ENCODE assay signal across 1 cellular context in the genomic region with DNA sequence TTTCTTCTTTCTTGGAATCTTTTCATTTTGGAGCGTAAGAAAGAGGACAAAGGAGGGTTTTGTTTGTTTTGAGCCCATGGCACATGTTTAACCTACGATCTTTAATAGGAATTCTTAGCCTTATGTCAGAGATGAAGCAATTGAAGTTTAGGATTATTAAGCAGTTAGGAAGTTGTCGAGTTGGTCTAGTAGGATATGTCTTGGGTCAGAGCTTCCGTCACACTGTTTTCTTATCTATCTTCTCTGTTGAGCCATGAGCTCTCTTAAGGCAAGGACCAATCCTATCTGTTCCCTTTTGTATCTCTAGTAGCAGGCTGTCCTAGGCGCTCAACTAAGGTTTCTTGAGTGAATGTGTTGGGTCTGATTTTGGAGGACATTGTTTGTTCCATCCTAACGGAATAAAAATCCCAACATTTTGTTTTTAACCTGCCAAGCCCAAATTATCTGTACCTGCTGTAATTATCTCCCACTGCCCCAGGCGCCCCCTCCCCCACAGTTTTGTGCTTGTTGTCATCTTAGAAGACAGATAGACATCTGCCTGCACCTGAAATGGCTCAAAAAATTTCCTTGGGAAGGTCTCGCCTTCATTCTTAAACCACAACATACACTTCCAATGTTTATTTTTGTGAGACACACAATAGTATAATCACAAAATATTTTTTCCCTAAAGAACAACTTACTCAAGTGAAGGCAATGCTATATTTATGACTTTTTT.
TF ChIP-seq lines count a peak whose summit lies in the region.

No MANE protein-coding gene starts in this region.

TF ChIP-seq in H1, 55 proteins besides CTCF, POLR2A, EP300 and RAD21:
- TF ChIP-seq KDM5A (IDR thresholded peaks at IDR 0.05; ENCODE audit: low read length): no peak
- no peak for TF ChIP-seq TBP (IDR thresholded peaks at IDR 0.05; ENCODE audit: low read depth, low read length)
- TF ChIP-seq NANOG (IDR thresholded peaks at IDR 0.05; ENCODE audit: insufficient read depth, low read depth, low read length, poor library complexity, severe bottlenecking): no peak
- TF ChIP-seq CBX8 (IDR thresholded peaks at IDR 0.05; ENCODE audit: borderline replicate concordance, low read depth, low read length): no peak
- no peak for TF ChIP-seq CREB1 (IDR thresholded peaks at IDR 0.05)
